ENCODE assay signal across 25 cellular contexts in the genomic region with DNA sequence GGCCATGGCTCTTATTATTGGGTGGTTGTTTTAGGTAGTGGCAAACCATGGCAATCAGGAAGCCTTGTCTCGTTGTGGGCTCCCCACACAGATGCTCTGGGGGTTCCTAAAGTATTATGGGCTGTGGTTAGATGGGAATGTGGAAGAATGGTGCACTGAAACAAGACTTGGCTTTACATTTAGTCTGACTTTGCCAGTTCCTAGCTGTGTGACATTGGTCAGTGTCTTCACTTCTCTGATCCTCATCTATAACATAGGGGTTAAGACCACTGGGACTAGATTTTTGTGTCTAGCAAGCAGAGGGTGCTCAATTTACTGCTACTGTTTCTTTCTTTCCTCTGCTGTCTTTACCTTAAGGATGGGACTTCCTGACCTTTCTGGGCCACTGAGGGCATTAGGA.
DNase-seq lines count a peak whose midpoint lies in the region; ATAC-seq, FAIRE-seq and TF ChIP-seq lines count a peak whose summit lies in the region.
"Had no signal": no experiment of that assay in that cellular context is flagged by ENCODE, and none has a peak within 500 bp of the region (broad histone marks: within the 10 kb centered on the region; RNA-seq: fewer than 3 reads in every experiment).

No MANE protein-coding gene starts in this region.

- no peak overlapping the region for H3K4me2 ChIP-seq in K562 (ENCODE audit: insufficient read depth, low read length)
- no peak overlapping the region for H3K4me2 ChIP-seq in neural cell (ENCODE audit: low read length)
- H3K4me2 ChIP-seq: A549 had no signal

- POLR2A ChIA-PET in K562 (lab: Yijun Ruan, JAX): no interaction called here

- H3K9me2 ChIP-seq in neural cell (ENCODE audit: insufficient read depth, low read length): no peaks in the 10 kb centered on the region

- FAIRE-seq in K562 (lab: Jason Lieb, UNC): no peak
- FAIRE-seq in GM19239 (lab: Jason Lieb, UNC): no peak
- FAIRE-seq: A549, D721Med, GM12878, GM18507, H54 had no signal

- no peaks in the 10 kb centered on the region for H3K9me3 ChIP-seq in K562 (replicated peaks; ENCODE audit: control insufficient read depth, insufficient read depth, low read depth, low read length)
- H3K9me3 ChIP-seq in neural cell (ENCODE audit: low read length): no peaks in the 10 kb centered on the region
- H3K9me3 ChIP-seq: BE2C, HAP-1 had no signal

- H3K36me3 ChIP-seq in K562 (ENCODE audit: control insufficient read depth, insufficient read depth, low read length) (no peaks in the 10 kb centered on the region), neural cell (ENCODE audit: insufficient read depth, low read length) (no peaks in the 10 kb centered on the region)
- H3K36me3 ChIP-seq: BE2C, HAP-1 had no signal

- no peak for TF ChIP-seq CTCF in K562 (IDR thresholded peaks at IDR 0.05 in 2 of 3, conservative IDR thresholded peaks at IDR 0.05 in 1 of 3; ENCODE audit: insufficient read depth in 2 of 3, low read depth in 1 of 3, low read length in 3 of 3)
- TF ChIP-seq CTCF in neural cell (IDR thresholded peaks at IDR 0.05; ENCODE audit: poor library complexity, severe bottlenecking): no peak

- H3K27ac Mint-ChIP-seq in activated CD8-positive, alpha-beta memory T cell treated with anti-CD3 and anti-CD28 coated beads, Interleukin-2, amount 10 ng/mL, durations not matched to agents 7 days and 5 days: no peak overlapping the region
- H3K27ac Mint-ChIP-seq: CD4-positive, alpha-beta T cell; CD8-positive, alpha-beta memory T cell had no signal

- CTCF ChIA-PET in activated CD8-positive, alpha-beta memory T cell treated with anti-CD3 and anti-CD28 coated beads, Interleukin-2, amount 10 ng/mL, durations not matched to agents 7 days and 5 days (lab: Charles Lee): no interaction called here
- CTCF ChIA-PET in K562 (lab: Yijun Ruan, JAX; ENCODE audit: low intra/inter-chr PET ratio): no interaction called here

- DNase-seq in activated CD8-positive, alpha-beta memory T cell treated with anti-CD3 and anti-CD28 coated beads, Interleukin-2, amount 10 ng/mL, durations not matched to agents 7 days and 5 days: peak; percentile 15
- no peak for DNase-seq in activated CD8-positive, alpha-beta memory T cell treated with anti-CD3 and anti-CD28 coated beads, Interleukin-2, amount 50 U/mL, for 48 hours
- DNase-seq in K562 (ENCODE audit: extremely low read depth in 1 of 4, low spot score in 3 of 4) (no peak), GM19239 (ENCODE audit: insufficient read length, low spot score) (no peak), MV-4-11 (lab: John Stamatoyannopoulos, UW) (no peak)
- DNase-seq: 8988T; ACHN; AML-193; BE2C; CD4-positive, alpha-beta T cell; CD8-positive, alpha-beta memory T cell; DMS 273 treated with DMSO at 0.1 percent for 48 hours; DMS79; EL; GDM1; GOT3 had no signal

- TF ChIP-seq EP300 in K562 (IDR thresholded peaks at IDR 0.05; ENCODE audit: low read length): no peak
- no peak for TF ChIP-seq EP300 in neural cell (conservative IDR thresholded peaks at IDR 0.05; ENCODE audit: poor library complexity, severe bottlenecking)

- H4K20me1 ChIP-seq in K562 (replicated peaks; ENCODE audit: control insufficient read depth, insufficient read depth, low read length) (no peaks in the 10 kb centered on the region), neural cell (ENCODE audit: insufficient read depth) (no peaks in the 10 kb centered on the region)

- H2AFZ ChIP-seq in K562 (ENCODE audit: low read depth, low read length): no peak overlapping the region
- no peak overlapping the region for H2AFZ ChIP-seq in neural cell (ENCODE audit: low read depth, low read length)

- no peak overlapping the region for H3K9ac ChIP-seq in K562 (ENCODE audit: insufficient read depth in 1 of 2, low read depth in 2 of 2, low read length in 2 of 2)
- no peak overlapping the region for H3K9ac ChIP-seq in neural cell (ENCODE audit: low read length)

- H3K4me3 ChIP-seq in K562 (no peak overlapping the region), neural cell (ENCODE audit: low read length) (no peak overlapping the region)
- H3K4me3 ChIP-seq: A549, GM12878, HAP-1 had no signal

- H3F3A ChIP-seq in neural cell (ENCODE audit: insufficient read depth, low read length, poor library complexity, severe bottlenecking): peaks cover 4% of the 10 kb centered on the region

- no peaks in the 10 kb centered on the region for H3K9me1 ChIP-seq in K562 (ENCODE audit: control insufficient read depth, insufficient read depth, low read length)

- BruUV-seq in K562 (replicated peaks; lab: Mats Ljungman, UMichigan): no TSS peak

- WGBS in K562 (ENCODE audit: insufficient coverage, low coverage, missing lambda C conversion rate): 0% methylated on average over 1 of the region's 1 CpG

- no peak for TF ChIP-seq POLR2A in K562 (conservative IDR thresholded peaks at IDR 0.05)

- peaks cover 2% of the 10 kb centered on the region for H3K27me3 Mint-ChIP-seq in activated CD8-positive, alpha-beta memory T cell treated with anti-CD3 and anti-CD28 coated beads, Interleukin-2, amount 10 ng/mL, durations not matched to agents 7 days and 5 days
- H3K27me3 Mint-ChIP-seq: CD4-positive, alpha-beta T cell had no signal

- H3K27me3 ChIP-seq in K562 (ENCODE audit: control insufficient read depth in 2 of 2, insufficient read depth in 2 of 2, low read length in 2 of 2): peaks cover 38 to 66% of the 10 kb centered on the region in 2 experiments
- H3K27me3 ChIP-seq in neural cell (ENCODE audit: insufficient read depth, low read depth, low read length): no peaks in the 10 kb centered on the region
- H3K27me3 ChIP-seq: BE2C had no signal

- TF ChIP-seq RAD21 in K562 (CRISPR knock-in tag; conservative IDR thresholded peaks at IDR 0.05 in 1 of 2, IDR thresholded peaks at IDR 0.05 in 1 of 2) (no peak), neural cell (conservative IDR thresholded peaks at IDR 0.05) (no peak)

- no peaks in the 10 kb centered on the region for H3K36me3 Mint-ChIP-seq in activated CD8-positive, alpha-beta memory T cell treated with anti-CD3 and anti-CD28 coated beads, Interleukin-2, amount 10 ng/mL, durations not matched to agents 7 days and 5 days
- H3K36me3 Mint-ChIP-seq: CD8-positive, alpha-beta memory T cell had no signal

- no peak for ATAC-seq in activated CD8-positive, alpha-beta memory T cell treated with anti-CD3 and anti-CD28 coated beads, Interleukin-2, amount 10 ng/mL, durations not matched to agents 7 days and 5 days
- ATAC-seq in K562: no peak
- ATAC-seq in HG03571 (IDR thresholded peaks at IDR 0.05; ENCODE audit: unreplicated experiment): no peak
- ATAC-seq: A549, GM12878 had no signal

- H3K4me1 Mint-ChIP-seq in activated CD8-positive, alpha-beta memory T cell treated with anti-CD3 and anti-CD28 coated beads, Interleukin-2, amount 10 ng/mL, durations not matched to agents 7 days and 5 days: no peaks in the 10 kb centered on the region
- H3K4me1 Mint-ChIP-seq: CD8-positive, alpha-beta memory T cell had no signal

- no peak overlapping the region for H3K4me3 Mint-ChIP-seq in activated CD8-positive, alpha-beta memory T cell treated with anti-CD3 and anti-CD28 coated beads, Interleukin-2, amount 10 ng/mL, durations not matched to agents 7 days and 5 days
- H3K4me3 Mint-ChIP-seq: CD4-positive, alpha-beta T cell; CD8-positive, alpha-beta memory T cell had no signal

- H3K4me1 ChIP-seq in K562 (replicated peaks in 1 of 2; ENCODE audit: control insufficient read depth in 2 of 2, insufficient read depth in 2 of 2, low read length in 2 of 2): no peaks in the 10 kb centered on the region

- H3K9me3 Mint-ChIP-seq in activated CD8-positive, alpha-beta memory T cell treated with anti-CD3 and anti-CD28 coated beads, Interleukin-2, amount 10 ng/mL, durations not matched to agents 7 days and 5 days (ENCODE audit: low read depth): no peaks in the 10 kb centered on the region
- H3K9me3 Mint-ChIP-seq: CD4-positive, alpha-beta T cell; CD8-positive, alpha-beta memory T cell had no signal

- H3K79me2 ChIP-seq in K562 (ENCODE audit: control insufficient read depth, insufficient read depth, low read length): no peaks in the 10 kb centered on the region
- H3K79me2 ChIP-seq in neural cell (replicated peaks; ENCODE audit: insufficient read depth, low read length): no peaks in the 10 kb centered on the region

- intact Hi-C loops in K562 (cut with micrococcal nuclease): no loop called here

- in situ Hi-C loops in K562 (cut with MboI): no loop called here

- no peak overlapping the region for H3K27ac ChIP-seq in K562 (ENCODE audit: extremely low read depth, low read depth, low read length)
- peak overlapping the region; percentile 92 for H3K27ac ChIP-seq in neural cell (ENCODE audit: low read length)
- H3K27ac ChIP-seq: A549, C4-2B had no signal

TF ChIP-seq in K562, 482 proteins besides CTCF, POLR2A, EP300 and RAD21:
- peak; percentile 74 for TF ChIP-seq RBM25 (IDR thresholded peaks at IDR 0.05; ENCODE audit: low read depth, low read length, severe bottlenecking)
- TF ChIP-seq BRD9 (IDR thresholded peaks at IDR 0.05; ENCODE audit: low read depth, partially characterized antibody): no peak
- TF ChIP-seq PRMT5 (CRISPR knock-in tag; IDR thresholded peaks at IDR 0.05): no peak
- TF ChIP-seq ZNF253 (CRISPR knock-in tag; conservative IDR thresholded peaks at IDR 0.05): no peak
- TF ChIP-seq MAFK (IDR thresholded peaks at IDR 0.05; ENCODE audit: low read length): no peak
- TF ChIP-seq ZNF583 (CRISPR knock-in tag; IDR thresholded peaks at IDR 0.05): no peak
- peak; percentile 33; the same call in 1 of the 2 replicates for TF ChIP-seq BCOR (IDR thresholded peaks at IDR 0.05)

TF ChIP-seq in neural cell, 6 proteins besides CTCF, POLR2A, EP300 and RAD21 (continues in another document):
- TF ChIP-seq MXI1 (conservative IDR thresholded peaks at IDR 0.05; ENCODE audit: poor library complexity, severe bottlenecking): no peak
